14 cellular contexts compared by ENCODE assay signal in genomic region chr1:60942896-60943633, GRCh38.
A peak's percentile ranks its signal among the peaks of the same experiment; 100 is the strongest.
DNase-seq lines count a peak whose midpoint lies in the region; ATAC-seq and TF ChIP-seq lines count a peak whose summit lies in the region.
"Had no signal": no experiment of that assay in that cellular context is flagged by ENCODE, and none has a peak within 500 bp of the region (broad histone marks: within the 10 kb centered on the region; RNA-seq: fewer than 3 reads in every experiment).

No MANE protein-coding gene starts in this region.

- peaks cover 10% of the 10 kb centered on the region for H3K27me3 Mint-ChIP-seq in stimulated activated naive CD8-positive, alpha-beta T cell treated with anti-CD3 and anti-CD28 coated beads, Interleukin-15, amount 100 ng/mL, for 72 hours

- H3K9me3 ChIP-seq in Peyer's patch, result no peaks in the 10 kb centered on the region

- TF ChIP-seq POLR2A in Peyer's patch (IDR thresholded peaks at IDR 0.05), result no peak

- H3K4me1 ChIP-seq in Peyer's patch, result no peaks in the 10 kb centered on the region

- peak; percentile 35 for DNase-seq in Ammon's horn (ENCODE audit: low spot score)
- peak; percentile 32 for DNase-seq in dermis blood vessel endothelial cell
- DNase-seq in activated CD8-positive, alpha-beta memory T cell treated with anti-CD3 and anti-CD28 coated beads for 24 hours, result no peak
- DNase-seq in stimulated activated naive CD8-positive, alpha-beta T cell treated with anti-CD3 and anti-CD28 coated beads, Interleukin-15, amount 100 ng/mL, for 72 hours, result no peak
- no peak for DNase-seq in Peyer's patch
- DNase-seq: activated CD4-positive, CD25-positive, alpha-beta regulatory T cell treated with anti-CD3 and anti-CD28 coated beads, Interleukin-2, amount 50 U/mL, for 72 hours; activated naive CD4-positive, alpha-beta T cell treated with anti-CD3 and anti-CD28 coated beads for 36 hours; NCI-H146; stimulated activated CD8-positive, alpha-beta memory T cell treated with anti-CD3 and anti-CD28 coated beads, Interleukin-4, amount 100 ng/mL, for 48 hours had no signal

- H3K4me3 Mint-ChIP-seq in stimulated activated naive CD8-positive, alpha-beta T cell treated with anti-CD3 and anti-CD28 coated beads, Interleukin-15, amount 100 ng/mL, for 72 hours, result no peak overlapping the region
- H3K4me3 Mint-ChIP-seq: activated naive CD4-positive, alpha-beta T cell treated with anti-CD3 and anti-CD28 coated beads for 36 hours had no signal

- ATAC-seq in GM19324 (IDR thresholded peaks at IDR 0.05; ENCODE audit: low FRiP score, unreplicated experiment) (peak; percentile 89), HG03432 (IDR thresholded peaks at IDR 0.05; ENCODE audit: unreplicated experiment) (peak; percentile 90), HG03354 (IDR thresholded peaks at IDR 0.05; ENCODE audit: poor library complexity, severe bottlenecking, unreplicated experiment) (no peak)
- ATAC-seq in stimulated activated naive CD8-positive, alpha-beta T cell treated with anti-CD3 and anti-CD28 coated beads, Interleukin-15, amount 100 ng/mL, for 72 hours, result no peak

- no peaks in the 10 kb centered on the region for H3K27me3 ChIP-seq in Peyer's patch

- H3K9me3 Mint-ChIP-seq in stimulated activated naive CD8-positive, alpha-beta T cell treated with anti-CD3 and anti-CD28 coated beads, Interleukin-15, amount 100 ng/mL, for 72 hours, result no peaks in the 10 kb centered on the region
- H3K9me3 Mint-ChIP-seq: activated naive CD4-positive, alpha-beta T cell treated with anti-CD3 and anti-CD28 coated beads for 36 hours had no signal

- no peak overlapping the region for H3K27ac ChIP-seq in Peyer's patch
- H3K27ac ChIP-seq: coronary artery had no signal

- H3K4me3 ChIP-seq in Peyer's patch, result no peak overlapping the region
- H3K4me3 ChIP-seq: coronary artery, lung had no signal

- no peak overlapping the region for H3K27ac Mint-ChIP-seq in stimulated activated naive CD8-positive, alpha-beta T cell treated with anti-CD3 and anti-CD28 coated beads, Interleukin-15, amount 100 ng/mL, for 72 hours
- H3K27ac Mint-ChIP-seq: activated naive CD4-positive, alpha-beta T cell treated with anti-CD3 and anti-CD28 coated beads for 36 hours had no signal

- peaks cover 2% of the 10 kb centered on the region for H3K4me1 Mint-ChIP-seq in stimulated activated naive CD8-positive, alpha-beta T cell treated with anti-CD3 and anti-CD28 coated beads, Interleukin-15, amount 100 ng/mL, for 72 hours

- TF ChIP-seq CTCF in Peyer's patch (IDR thresholded peaks at IDR 0.05), result no peak

- H3K36me3 ChIP-seq in Peyer's patch, result no peaks in the 10 kb centered on the region

Comparison
In these comparisons a context has a peak if more than half of its experiments do, and no peak if none do; other contexts are left out.
1. DNase-seq: peak in Ammon's horn (single experiment) and dermis blood vessel endothelial cell (single experiment); none in activated CD8-positive, alpha-beta memory T cell treated with anti-CD3 and anti-CD28 coated beads for 24 hours (single experiment), stimulated activated naive CD8-positive, alpha-beta T cell treated with anti-CD3 and anti-CD28 coated beads, Interleukin-15, amount 100 ng/mL, for 72 hours (0 of 2) and Peyer's patch (0 of 3).
2. ATAC-seq: peak in GM19324 (single experiment) and HG03432 (single experiment); none in HG03354 (single experiment) and stimulated activated naive CD8-positive, alpha-beta T cell treated with anti-CD3 and anti-CD28 coated beads, Interleukin-15, amount 100 ng/mL, for 72 hours (single experiment).